8 cellular contexts compared by ENCODE assay signal in the genomic region with DNA sequence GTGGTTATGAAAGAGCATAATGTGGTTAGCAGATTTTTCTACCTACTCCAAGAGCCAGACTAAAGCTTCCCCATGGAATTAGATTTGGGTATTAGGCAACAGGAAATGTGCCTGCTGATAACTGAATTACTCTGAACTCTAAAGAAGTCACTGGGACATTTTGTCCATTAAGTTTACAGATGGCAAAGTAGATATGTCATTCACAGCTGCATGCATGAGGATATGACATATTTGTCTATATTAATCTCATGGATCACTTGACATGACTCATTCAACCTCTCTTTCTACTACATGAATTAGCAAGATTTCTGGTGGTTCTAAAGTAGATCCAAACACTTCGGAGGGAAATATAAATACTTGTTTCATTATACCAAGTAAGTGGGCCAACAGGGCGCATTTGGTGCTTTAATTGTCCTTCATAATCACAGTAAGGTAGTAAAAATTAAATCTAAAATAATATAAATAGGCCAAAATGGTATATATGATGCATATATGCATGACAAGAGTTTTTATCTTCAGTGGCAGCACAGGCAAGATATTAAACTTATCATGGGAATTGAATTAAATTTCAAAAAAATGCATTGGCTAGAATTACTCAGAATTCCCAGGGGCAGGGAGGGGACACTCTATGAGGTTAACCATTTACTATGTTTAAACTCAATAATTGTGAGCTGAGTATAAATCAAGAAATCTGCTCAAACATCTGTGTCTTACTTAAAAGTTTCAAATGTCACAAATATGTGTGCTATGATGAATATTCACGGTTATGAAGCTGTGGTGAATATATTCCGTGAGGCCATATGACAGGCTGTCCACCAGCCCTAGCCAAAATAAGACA.
DNase-seq lines count a peak whose midpoint lies in the region; ATAC-seq and TF ChIP-seq lines count a peak whose summit lies in the region.

No MANE protein-coding gene starts in this region.

- no peak overlapping the region for H3K4me3 Mint-ChIP-seq in activated T-cell treated with anti-CD3 and anti-CD28 coated beads, Interleukin-2, amount 50 U/mL, for 4 hours

- no peaks in the 10 kb centered on the region for H3K27me3 Mint-ChIP-seq in activated T-cell treated with anti-CD3 and anti-CD28 coated beads, Interleukin-2, amount 50 U/mL, for 4 hours (ENCODE audit: low read depth)

- no peaks in the 10 kb centered on the region for H3K36me3 Mint-ChIP-seq in activated T-cell treated with anti-CD3 and anti-CD28 coated beads, Interleukin-2, amount 50 U/mL, for 4 hours (ENCODE audit: insufficient read depth)

- H3K4me3 ChIP-seq in HFF-Myc (replicated peaks; ENCODE audit: low read depth, low read length) (no peak overlapping the region), fibroblast of villous mesenchyme (ENCODE audit: low read depth, low read length) (no peak overlapping the region), skeletal muscle cell (ENCODE audit: low read depth, low read length) (no peak overlapping the region)

- no peaks in the 10 kb centered on the region for H3K9me3 Mint-ChIP-seq in activated T-cell treated with anti-CD3 and anti-CD28 coated beads, Interleukin-2, amount 50 U/mL, for 4 hours

- no peaks in the 10 kb centered on the region for H3K4me1 Mint-ChIP-seq in activated T-cell treated with anti-CD3 and anti-CD28 coated beads, Interleukin-2, amount 50 U/mL, for 4 hours (ENCODE audit: low read depth)

- DNase-seq in HFF-Myc (ENCODE audit: extremely low read depth, low read depth) (peak; percentile 24), SK-N-DZ (ENCODE audit: low spot score) (peak; percentile 88), fibroblast of villous mesenchyme (ENCODE audit: low read depth) (peak; percentile 97), skeletal muscle cell (ENCODE audit: low read depth) (peak; percentile 98), NCI-H345 treated with DMSO at 0.1 percent for 48 hours (lab: John Stamatoyannopoulos, UW; ENCODE audit: unreplicated experiment) (no peak)
- DNase-seq in activated T-cell treated with anti-CD3 and anti-CD28 coated beads, Interleukin-2, amount 50 U/mL, for 4 hours: no peak
- no peak for DNase-seq in stimulated activated CD8-positive, alpha-beta memory T cell treated with anti-CD3 and anti-CD28 coated beads, Interleukin-4, amount 100 ng/mL, for 48 hours

- TF ChIP-seq CTCF in HFF-Myc (IDR thresholded peaks at IDR 0.05; ENCODE audit: low read depth, low read length, missing control alignments): no peak
- no peak for TF ChIP-seq CTCF in fibroblast of villous mesenchyme (IDR thresholded peaks at IDR 0.05; ENCODE audit: insufficient read depth, low read depth, low read length)

- no peak for ATAC-seq in activated T-cell treated with anti-CD3 and anti-CD28 coated beads, Interleukin-2, amount 50 U/mL, for 4 hours
- no peak for ATAC-seq in GM21390 (IDR thresholded peaks at IDR 0.05; ENCODE audit: unreplicated experiment)

Comparison
In these comparisons a context has a peak if more than half of its experiments do, and no peak if none do; other contexts are left out.
1. DNase-seq: peak in HFF-Myc (single experiment), SK-N-DZ (single experiment), fibroblast of villous mesenchyme (single experiment) and skeletal muscle cell (single experiment); none in NCI-H345 treated with DMSO at 0.1 percent for 48 hours (single experiment), activated T-cell treated with anti-CD3 and anti-CD28 coated beads, Interleukin-2, amount 50 U/mL, for 4 hours (single experiment) and stimulated activated CD8-positive, alpha-beta memory T cell treated with anti-CD3 and anti-CD28 coated beads, Interleukin-4, amount 100 ng/mL, for 48 hours (single experiment).